Comparison of ENCODE assay signal across 14 cellular contexts in genomic region chr6:169251371-169251802, GRCh38. TPM values are rescaled to one million over a fixed set of nuclear protein-coding genes. Genes with fewer than 3 reads are reported as not detected.
A peak's percentile ranks its signal among the peaks of the same experiment; 100 is the strongest.
DNase-seq lines count a peak whose midpoint lies in the region; ATAC-seq and TF ChIP-seq lines count a peak whose summit lies in the region.
"Had no signal": no experiment of that assay in that cellular context is flagged by ENCODE, and none has a peak within 500 bp of the region (broad histone marks: within the 10 kb centered on the region; RNA-seq: fewer than 3 reads in every experiment).

No MANE protein-coding gene starts in this region.

- no peak overlapping the region for H3K4me2 ChIP-seq in PC-3 (ENCODE audit: low read length)

- TF ChIP-seq CTCF in PC-3 (conservative IDR thresholded peaks at IDR 0.05; ENCODE audit: low read depth, low read length), result no peak

- H2AFZ ChIP-seq in PC-3 (ENCODE audit: low read length), result no peak overlapping the region

- H3K79me2 ChIP-seq in PC-3 (ENCODE audit: low read length), result no peaks in the 10 kb centered on the region

- no peaks in the 10 kb centered on the region for H3F3A ChIP-seq in PC-3 (ENCODE audit: low read length, unreplicated experiment)

- peaks cover 21% of the 10 kb centered on the region; the same call in 1 of the 2 replicates for H3K27me3 ChIP-seq in PC-3 (ENCODE audit: low read length)

- H4K20me1 ChIP-seq in PC-3 (ENCODE audit: low read length), result no peaks in the 10 kb centered on the region

- H3K4me3 ChIP-seq in skin epidermis (peak overlapping the region; percentile 31 to 50 (median 36)), PC-3 (ENCODE audit: low read length) (no peak overlapping the region)
- H3K4me3 ChIP-seq: cardiac muscle cell had no signal

- H3K4me1 ChIP-seq in PC-3 (ENCODE audit: insufficient read depth, low read length), result peaks cover 3% of the 10 kb centered on the region; the same call in 1 of the 2 replicates

- CTCF ChIA-PET in PC-3 (lab: Charles Lee), result no interaction called here

- peak; percentile 37 for DNase-seq in GM03348 (ENCODE audit: low spot score)
- peak; percentile 33 for DNase-seq in inferior parietal cortex (ENCODE audit: extremely low spot score)
- DNase-seq in NCI-H524 (lab: John Stamatoyannopoulos, UW), result no peak
- DNase-seq in PC-3, result no peak
- DNase-seq in stimulated activated naive CD4-positive, alpha-beta T cell (lab: John Stamatoyannopoulos, UW), result no peak
- DNase-seq: activated T-cell treated with anti-CD3 and anti-CD28 coated beads, Interleukin-2, amount 50 U/mL, for 1 hour; CD4-positive, CD25-positive, alpha-beta regulatory T cell; GOT3; NCI-H2107; stimulated activated naive CD4-positive, alpha-beta T cell treated with Interleukin-2 at 50 U/mL for 16 hours had no signal

- POLR2A ChIA-PET in PC-3 (lab: Charles Lee; ENCODE audit: unreplicated experiment), result no interaction called here

- H3K9me2 ChIP-seq in PC-3 (replicated peaks; ENCODE audit: low read length), result no peaks in the 10 kb centered on the region

- intact Hi-C loops in PC-3 (cut with micrococcal nuclease), result no loop called here

- ATAC-seq in PC-3 (no peak), HG03159 (IDR thresholded peaks at IDR 0.05; ENCODE audit: unreplicated experiment) (no peak)

- H3K9ac ChIP-seq in PC-3 (ENCODE audit: low read length), result no peak overlapping the region

- H3K9me3 ChIP-seq in PC-3 (ENCODE audit: low read length), result no peaks in the 10 kb centered on the region

- BruUV-seq in PC-3 (replicated peaks; lab: Mats Ljungman, UMichigan), result no TSS peak

- no peaks in the 10 kb centered on the region for H3K36me3 ChIP-seq in PC-3 (ENCODE audit: low read depth, low read length)
- H3K36me3 ChIP-seq: cardiac muscle cell had no signal

- H3K27ac ChIP-seq in cingulate gyrus (ENCODE audit: low read depth, low read length) (peak overlapping the region; percentile 66), skin epidermis (peak overlapping the region in 18 of 21 experiments; percentile 8 to 86 (median 71)), PC-3 (ENCODE audit: low read length) (no peak overlapping the region)
- H3K27ac ChIP-seq: cardiac muscle cell had no signal

RNA-seq across cellular contexts. Expression of gene THBS2, which starts 2.3 kb away (rescaled TPM):
- 0.52 TPM in 1 of 2 replicates, not detected in the other for total RNA-seq in PC-3 (2014; rRNA removed)
- total RNA-seq: CD4-positive, CD25-positive, alpha-beta regulatory T cell had no signal

Comparison
In these comparisons a context has a peak if more than half of its experiments do, and no peak if none do; other contexts are left out.
1. DNase-seq: peak in GM03348 (single experiment) and inferior parietal cortex (single experiment); none in NCI-H524 (0 of 2), PC-3 (single experiment) and stimulated activated naive CD4-positive, alpha-beta T cell (0 of 6).